In the genomic region with DNA sequence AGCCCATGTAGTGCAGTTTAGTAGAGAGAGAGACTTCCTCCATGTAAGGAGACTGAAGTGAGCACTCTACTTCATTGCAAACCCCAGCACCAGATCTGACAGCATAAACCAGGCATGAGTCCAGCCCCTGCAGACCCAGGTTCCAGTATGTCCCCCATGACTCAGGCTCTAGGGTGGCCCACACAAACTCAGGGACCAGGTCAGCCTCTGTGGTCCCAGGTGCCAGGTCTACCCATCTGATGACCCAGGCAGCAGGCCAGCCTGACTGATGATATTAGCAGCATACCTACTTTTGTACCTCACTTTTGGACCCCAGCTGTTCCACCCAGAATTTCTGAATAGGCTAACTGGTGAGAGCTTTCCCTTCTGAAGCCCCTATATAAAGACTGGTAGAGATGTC, we compare ENCODE assay signal across 23 cellular contexts.
"Had no signal": no experiment of that assay in that cellular context is flagged by ENCODE, and none has a peak within 500 bp of the region (broad histone marks: within the 10 kb centered on the region; RNA-seq: fewer than 3 reads in every experiment).

No MANE protein-coding gene starts in this region.

- H3K4me3 ChIP-seq: colonic mucosa, esophagus squamous epithelium, gastrocnemius medialis, heart right ventricle, left lung, lung, mucosa of descending colon had no signal

- H3K4me1 ChIP-seq: colonic mucosa, esophagus squamous epithelium, gastrocnemius medialis, heart right ventricle, left lung had no signal

- DNase-seq: colonic mucosa; cortex of kidney; effector CD8-positive, alpha-beta T cell; effector memory CD8-positive, alpha-beta T cell; endodermal cell; erythroblast; esophagus squamous epithelium; foreskin fibroblast; foreskin melanocyte; gastrocnemius medialis; glutamatergic neuron; head of caudate nucleus; heart right ventricle; hippocampal formation; left cardiac atrium; left lung; left ventricle myocardium superior; mammary epithelial cell; mucosa of descending colon; naive B cell had no signal

- H3K9me3 ChIP-seq: colonic mucosa, esophagus squamous epithelium, gastrocnemius medialis, mucosa of descending colon had no signal

- H3K27ac ChIP-seq: colonic mucosa, epithelial cell of prostate, esophagus squamous epithelium, gastrocnemius medialis, heart right ventricle, left lung had no signal

- H3K27me3 ChIP-seq: colonic mucosa, esophagus squamous epithelium, gastrocnemius medialis, heart right ventricle, left lung had no signal

- ATAC-seq: effector memory CD8-positive, alpha-beta T cell; esophagus mucosa; gastrocnemius medialis; heart right ventricle; left cardiac atrium; left lung; left ventricle myocardium superior; mucosa of descending colon had no signal

- H3K36me3 ChIP-seq: colonic mucosa, esophagus squamous epithelium, gastrocnemius medialis, heart right ventricle, left lung had no signal
